In genomic region chr4:143668930-143669553, GRCh38 we compare ENCODE assay signal across 17 cellular contexts. TPM values are rescaled to one million over a fixed set of nuclear protein-coding genes. Genes with fewer than 3 reads are reported as not detected.
DNase-seq lines count a peak whose midpoint lies in the region; ATAC-seq, FAIRE-seq and TF ChIP-seq lines count a peak whose summit lies in the region.
"Had no signal": no experiment of that assay in that cellular context is flagged by ENCODE, and none has a peak within 500 bp of the region (broad histone marks: within the 10 kb centered on the region; RNA-seq: fewer than 3 reads in every experiment).

No MANE protein-coding gene starts in this region.

- H3K9me3 ChIP-seq in BLaER1 treated with 17β-estradiol and CSF1 and Interleukin-3, amounts not matched to agents 10 nM and 100 nM (replicated peaks in 1 of 11) = peaks cover 8 to 35% (median 23%) of the 10 kb centered on the region in 11 experiments; a peak in 19 of 22 replicates
- H3K9me3 ChIP-seq in HepG2 (ENCODE audit: low read length) (no peaks in the 10 kb centered on the region), GM23248 (ENCODE audit: low read depth) (no peaks in the 10 kb centered on the region)
- H3K9me3 ChIP-seq: HAP-1 had no signal

- H3K4me1 ChIP-seq in BLaER1 treated with 17β-estradiol and CSF1 and Interleukin-3, amounts not matched to agents 10 nM and 100 nM = peaks cover 4 to 41% (median 19%) of the 10 kb centered on the region in 10 experiments; a peak in 17 of 20 replicates
- H3K4me1 ChIP-seq in HepG2 (ENCODE audit: insufficient read depth, low read length) (no peaks in the 10 kb centered on the region), GM23248 (ENCODE audit: insufficient read depth) (peaks cover 25% of the 10 kb centered on the region)
- H3K4me1 ChIP-seq: HAP-1 had no signal

- H3K36me3 ChIP-seq in BLaER1 treated with 17β-estradiol and CSF1 and Interleukin-3, amounts not matched to agents 10 nM and 100 nM = no peaks in the 10 kb centered on the region
- H3K36me3 ChIP-seq in HepG2 (replicated peaks in 1 of 2; ENCODE audit: control insufficient read depth in 1 of 2, insufficient read depth in 2 of 2, low read length in 2 of 2) = no peaks in the 10 kb centered on the region
- H3K36me3 ChIP-seq in GM23248 (ENCODE audit: low read depth) = no peaks in the 10 kb centered on the region
- H3K36me3 ChIP-seq: HAP-1 had no signal

- no peaks in the 10 kb centered on the region for H3F3A ChIP-seq in GM23248 (ENCODE audit: insufficient read depth)

- ATAC-seq in HG02588 (IDR thresholded peaks at IDR 0.05; ENCODE audit: unreplicated experiment) = peak; percentile 96
- peak; percentile 96 for ATAC-seq in HG03196 (IDR thresholded peaks at IDR 0.05; ENCODE audit: unreplicated experiment)
- ATAC-seq in HepG2 = no peak

- H3K27me3 ChIP-seq in BLaER1 treated with 17β-estradiol and CSF1 and Interleukin-3, amounts not matched to agents 10 nM and 100 nM = no peaks in the 10 kb centered on the region
- H3K27me3 ChIP-seq in HepG2 (ENCODE audit: control insufficient read depth in 1 of 2, insufficient read depth in 2 of 2, low read length in 2 of 2) (no peaks in the 10 kb centered on the region), GM23248 (replicated peaks; ENCODE audit: insufficient read depth) (no peaks in the 10 kb centered on the region)

- CTCF ChIA-PET in HepG2 (lab: Yijun Ruan, JAX; ENCODE audit: low intra/inter-chr PET ratio, low total read pairs) = no interaction called here

- no TSS peak for BruUV-seq in HepG2 (replicated peaks; lab: Mats Ljungman, UMichigan)

- no peak for FAIRE-seq in HepG2 (lab: Jason Lieb, UNC)
- FAIRE-seq: small intestine had no signal

- intact Hi-C loops in HepG2 (cut with micrococcal nuclease; ENCODE audit: unreplicated experiment) = no loop called here

- no peaks in the 10 kb centered on the region for H4K20me1 ChIP-seq in BLaER1 treated with 17β-estradiol and CSF1 and Interleukin-3, amounts not matched to agents 10 nM and 100 nM
- H4K20me1 ChIP-seq in HepG2 (ENCODE audit: insufficient read depth, low read length) (no peaks in the 10 kb centered on the region), GM23248 (ENCODE audit: insufficient read depth) (no peaks in the 10 kb centered on the region)

- H3K79me2 ChIP-seq in HepG2 (ENCODE audit: insufficient read depth, low read length) (no peaks in the 10 kb centered on the region), GM23248 (ENCODE audit: insufficient read depth) (no peaks in the 10 kb centered on the region)

- H3K4me2 ChIP-seq in BLaER1 treated with 17β-estradiol and CSF1 and Interleukin-3, amounts not matched to agents 10 nM and 100 nM = peak overlapping the region in 6 of 11 experiments; percentile 0 to 45 (median 16); a peak in 6 of 22 replicates
- H3K4me2 ChIP-seq in HepG2 (ENCODE audit: low read depth, low read length) (no peak overlapping the region), GM23248 (ENCODE audit: unreplicated experiment) (no peak overlapping the region)

- no peak for TF ChIP-seq RAD21 in HepG2 (CRISPR knock-in tag; IDR thresholded peaks at IDR 0.05)

- H2AFZ ChIP-seq in HepG2 (ENCODE audit: low read length) = no peak overlapping the region
- no peak overlapping the region for H2AFZ ChIP-seq in GM23248

- no peak overlapping the region for H3K27ac ChIP-seq in BLaER1 treated with 17β-estradiol and CSF1 and Interleukin-3, amounts not matched to agents 10 nM and 100 nM
- no peak overlapping the region for H3K27ac ChIP-seq in HepG2 (ENCODE audit: extremely low read length, insufficient read depth, low read length)
- no peak overlapping the region for H3K27ac ChIP-seq in GM23248

- POLR2A ChIA-PET in HepG2 (lab: Yijun Ruan, JAX) = no interaction called here

- TF ChIP-seq EP300 in HepG2 (IDR thresholded peaks at IDR 0.05; ENCODE audit: low read depth in 2 of 2, low read length in 2 of 2) (no peak), HepG2 (CRISPR knock-in tag; IDR thresholded peaks at IDR 0.05; ENCODE audit: borderline replicate concordance) (no peak)

- WGBS in HepG2 (ENCODE audit: low lambda C conversion rate) = 32% methylated on average over 9 of the region's 9 CpGs
- WGBS in GM23248 (ENCODE audit: low coverage in 1 of 2, low lambda C conversion rate in 2 of 2, missing lambda C conversion rate in 2 of 2), 2 experiments = 91 to 94% methylated on average over 9 of the region's 9 CpGs

- H3K9ac ChIP-seq in BLaER1 treated with 17β-estradiol and CSF1 and Interleukin-3, amounts not matched to agents 10 nM and 100 nM = no peak overlapping the region
- no peak overlapping the region for H3K9ac ChIP-seq in HepG2 (ENCODE audit: insufficient read depth, low read depth, low read length)
- no peak overlapping the region for H3K9ac ChIP-seq in GM23248

- no peak for TF ChIP-seq POLR2A in HepG2 (IDR thresholded peaks at IDR 0.05; ENCODE audit: insufficient read depth in 1 of 2, low read depth in 2 of 2, low read length in 2 of 2)

- in situ Hi-C loops in HepG2 (cut with HindIII; ENCODE audit: extremely low pct_ligation_motif_present, low pct_unique_long_range_greater_than_20kb) = no loop called here
- in situ Hi-C loops in GM23248 (cut with MboI) = no loop called here

- DNase-seq in GM19240 (ENCODE audit: insufficient read length, low spot score) (peak; percentile 11), KG1 (lab: John Stamatoyannopoulos, UW) (no peak), HepG2 (ENCODE audit: low spot score) (no peak), NAMALWA (ENCODE audit: low spot score) (no peak), GM23248 (no peak)
- DNase-seq: activated CD4-positive, alpha-beta T cell treated with anti-CD3 and anti-CD28 coated beads for 4 hours; activated naive CD4-positive, alpha-beta T cell treated with anti-CD3 and anti-CD28 coated beads, Interleukin-2, amount 10 ng/mL, durations not matched to agents 7 days and 5 days; DND-41; nephron progenitor cell; small intestine had no signal

- peaks cover 3% of the 10 kb centered on the region; the same call in 1 of the 2 replicates for H3K9me2 ChIP-seq in GM23248 (ENCODE audit: insufficient read depth)

- TF ChIP-seq CTCF in HepG2 (CRISPR knock-in tag; IDR thresholded peaks at IDR 0.05) = no peak

- no peak overlapping the region for H3K4me3 ChIP-seq in BLaER1 treated with 17β-estradiol and CSF1 and Interleukin-3, amounts not matched to agents 10 nM and 100 nM
- H3K4me3 ChIP-seq in HepG2 (replicated peaks in 1 of 3; ENCODE audit: insufficient read depth in 1 of 3, low read depth in 2 of 3, low read length in 3 of 3) = no peak overlapping the region
- H3K4me3 ChIP-seq in GM23248 = no peak overlapping the region
- H3K4me3 ChIP-seq: HAP-1 had no signal

TF ChIP-seq in HepG2, 621 proteins besides CTCF, POLR2A, EP300 and RAD21:
- TF ChIP-seq ZNF790 (CRISPR knock-in tag; IDR thresholded peaks at IDR 0.05; ENCODE audit: borderline replicate concordance) (no peak), ATF4 (CRISPR knock-in tag; IDR thresholded peaks at IDR 0.05) (no peak), ZNF10 (CRISPR knock-in tag; IDR thresholded peaks at IDR 0.05; ENCODE audit: borderline replicate concordance, low read depth) (no peak), NFYC (CRISPR knock-in tag; IDR thresholded peaks at IDR 0.05) (no peak), PHF5A (CRISPR knock-in tag; IDR thresholded peaks at IDR 0.05; ENCODE audit: low read depth, unreplicated experiment) (no peak), ZNF251 (CRISPR knock-in tag; IDR thresholded peaks at IDR 0.05) (no peak), NFRKB (IDR thresholded peaks at IDR 0.05) (no peak), TSC22D2 (CRISPR knock-in tag; IDR thresholded peaks at IDR 0.05; ENCODE audit: borderline replicate concordance) (no peak), FLYWCH1 (CRISPR knock-in tag; IDR thresholded peaks at IDR 0.05) (no peak)

RNA-seq across cellular contexts. Expression of gene FREM3, which starts 31.4 kb away (rescaled TPM):
- not detected in 2 replicates for total RNA-seq in HepG2 (2016; rRNA removed; fragmentation: Illumina TruSeq; extraction: Trizol)
- total RNA-seq in HepG2 (2016; cell fraction: cytosol; rRNA removed; fragmentation: Illumina TruSeq; extraction: Trizol; ENCODE audit: low read depth) = not detected in 2 replicates
- not detected in 2 replicates for total RNA-seq in HepG2 (2016; cell fraction: insoluble cytoplasmic fraction; rRNA removed; fragmentation: Illumina TruSeq; extraction: Trizol)
- total RNA-seq in HepG2 (2016; cell fraction: membrane; rRNA removed; fragmentation: Illumina TruSeq; extraction: Trizol) = not detected in 2 replicates
- total RNA-seq in HepG2 (2016; cell fraction: nucleus; rRNA removed; fragmentation: Illumina TruSeq; extraction: Trizol) = not detected in 2 replicates
- polyA plus RNA-seq in HepG2 (2011; rRNA removed) (not detected in 2 replicates), GM23248 (2016; fragmentation: Nextera tagmentation; extraction: Ambion mirVana) (not detected in 2 replicates)
- polyA plus RNA-seq in HepG2 (2011; cell fraction: cytosol; rRNA removed) = not detected in 2 replicates
- not detected in 2 replicates for polyA plus RNA-seq in HepG2 (2011; cell fraction: nucleus; rRNA removed)
- not detected in 2 replicates for polyA plus RNA-seq in HepG2 (2012)
- polyA plus RNA-seq in HepG2 (2016; cell fraction: cytosol; fragmentation: Illumina TruSeq; extraction: Trizol; ENCODE audit: low read depth) = not detected in 2 replicates
- polyA plus RNA-seq in HepG2 (2016; cell fraction: insoluble cytoplasmic fraction; fragmentation: Illumina TruSeq; extraction: Trizol; ENCODE audit: low read depth) = not detected in 2 replicates
- not detected in 2 replicates for polyA plus RNA-seq in HepG2 (2016; cell fraction: membrane; fragmentation: Illumina TruSeq; extraction: Trizol; ENCODE audit: low read depth)
- not detected in 2 replicates for polyA plus RNA-seq in HepG2 (2016; cell fraction: nucleus; fragmentation: Illumina TruSeq; extraction: Trizol; ENCODE audit: insufficient read depth, low read depth)
- polyA minus RNA-seq in HepG2 (2011; rRNA and poly(A)+ RNA removed; ENCODE audit: low replicate concordance) = not detected in 2 replicates
- polyA minus RNA-seq in HepG2 (2011; cell fraction: cytosol; rRNA and poly(A)+ RNA removed) = not detected in 2 replicates
- polyA minus RNA-seq in HepG2 (2011; cell fraction: nucleus; rRNA and poly(A)+ RNA removed) = not detected in 2 replicates
- total RNA-seq in GM23248 (2014; rRNA removed; shearing (Covaris generic)) = not detected in 2 replicates
- total RNA-seq: A673, chondrocyte, SK-MEL-5 had no signal
- polyA plus RNA-seq: small intestine had no signal

Comparison
In these comparisons a context has a peak if more than half of its experiments do, and no peak if none do; other contexts are left out.
1. H3K4me2 ChIP-seq: peak in BLaER1 treated with 17β-estradiol and CSF1 and Interleukin-3, amounts not matched to agents 10 nM and 100 nM (6 of 11); none in HepG2 (single experiment) and GM23248 (single experiment).